Comparison of ENCODE assay signal across 16 cellular contexts in the genomic region with DNA sequence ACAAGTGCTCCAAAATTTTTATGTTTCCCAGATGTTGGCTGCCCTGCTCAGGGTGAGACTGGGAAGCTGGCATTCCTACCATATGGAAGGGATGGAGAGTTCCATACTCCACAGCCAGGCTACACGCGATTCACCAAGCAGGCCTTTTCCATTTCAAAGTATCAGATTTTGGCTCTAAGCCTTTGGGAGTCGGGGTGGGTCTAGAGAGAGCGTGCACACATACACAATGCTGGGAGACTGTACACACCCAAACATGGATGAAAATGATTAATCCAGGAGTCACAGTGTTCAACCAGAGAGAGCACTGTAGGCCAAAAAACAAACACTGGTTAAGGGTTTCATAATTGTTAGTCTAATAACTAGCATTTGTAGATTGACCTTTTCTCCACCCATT.
DNase-seq lines count a peak whose midpoint lies in the region; ATAC-seq and TF ChIP-seq lines count a peak whose summit lies in the region.
"Had no signal": no experiment of that assay in that cellular context is flagged by ENCODE, and none has a peak within 500 bp of the region (broad histone marks: within the 10 kb centered on the region; RNA-seq: fewer than 3 reads in every experiment).

No MANE protein-coding gene starts in this region.

- no peaks in the 10 kb centered on the region for H3K9me3 Mint-ChIP-seq in nephron
- H3K9me3 Mint-ChIP-seq: CD4-positive, alpha-beta memory T cell; T-helper 1 cell treated with Interleukin-12 subunit alpha and Interleukin-12 subunit beta and Interleukin-4 antibody, amounts not matched to agents 30 μg/mL and 1 μg/mL, for 36 hours had no signal

- peaks cover 21% of the 10 kb centered on the region for H3K36me3 Mint-ChIP-seq in nephron (ENCODE audit: low read depth)
- H3K36me3 Mint-ChIP-seq: CD4-positive, alpha-beta memory T cell had no signal

- H3K27ac ChIP-seq in upper lobe of right lung: no peak overlapping the region
- H3K27ac ChIP-seq: sigmoid colon had no signal

- H3K4me3 ChIP-seq in upper lobe of right lung: no peak overlapping the region
- H3K4me3 ChIP-seq: sigmoid colon, suprapubic skin had no signal

- H3K4me1 Mint-ChIP-seq in nephron: peaks cover 27% of the 10 kb centered on the region
- H3K4me1 Mint-ChIP-seq: activated CD4-positive, alpha-beta T cell treated with anti-CD3 and anti-CD28 coated beads for 36 hours; CD4-positive, alpha-beta memory T cell had no signal

- intact Hi-C loops in upper lobe of right lung (cut with DNase I): no loop called here

- H3K4me1 ChIP-seq in upper lobe of right lung: no peaks in the 10 kb centered on the region
- H3K4me1 ChIP-seq: sigmoid colon, suprapubic skin had no signal

- no peaks in the 10 kb centered on the region for H3K36me3 ChIP-seq in upper lobe of right lung

- ATAC-seq in upper lobe of right lung: no peak
- ATAC-seq: activated CD4-positive, alpha-beta T cell treated with anti-CD3 and anti-CD28 coated beads for 36 hours had no signal

- no peak overlapping the region for H3K4me3 Mint-ChIP-seq in nephron
- H3K4me3 Mint-ChIP-seq: activated CD4-positive, alpha-beta T cell treated with anti-CD3 and anti-CD28 coated beads for 36 hours; CD4-positive, alpha-beta memory T cell; T-helper 1 cell treated with Interleukin-12 subunit alpha and Interleukin-12 subunit beta and Interleukin-4 antibody, amounts not matched to agents 30 μg/mL and 1 μg/mL, for 36 hours had no signal

- H3K27ac Mint-ChIP-seq in nephron: peak overlapping the region; percentile 4 to 70 (median 57)
- H3K27ac Mint-ChIP-seq: activated CD4-positive, alpha-beta T cell treated with anti-CD3 and anti-CD28 coated beads for 36 hours; CD4-positive, alpha-beta memory T cell; T-helper 1 cell treated with Interleukin-12 subunit alpha and Interleukin-12 subunit beta and Interleukin-4 antibody, amounts not matched to agents 30 μg/mL and 1 μg/mL, for 36 hours had no signal

- in situ Hi-C loops in KBM-7 (cut with MboI; ENCODE audit: low pct_unique_long_range_greater_than_20kb, low sequenced_read_pairs): no loop called here

- H3K9me3 ChIP-seq in upper lobe of right lung: no peaks in the 10 kb centered on the region
- H3K9me3 ChIP-seq: sigmoid colon, suprapubic skin had no signal

- no peaks in the 10 kb centered on the region for H3K27me3 Mint-ChIP-seq in nephron (ENCODE audit: low read depth)
- H3K27me3 Mint-ChIP-seq: activated CD4-positive, alpha-beta T cell treated with anti-CD3 and anti-CD28 coated beads for 36 hours had no signal

- no peaks in the 10 kb centered on the region for H3K27me3 ChIP-seq in upper lobe of right lung
- H3K27me3 ChIP-seq: sigmoid colon, suprapubic skin had no signal

- TF ChIP-seq CTCF in nephron (IDR thresholded peaks at IDR 0.05; ENCODE audit: unreplicated experiment in 3 of 3): no peak
- no peak for TF ChIP-seq CTCF in upper lobe of right lung (IDR thresholded peaks at IDR 0.05)

- DNase-seq in DMS153 treated with DMSO at 0.1 percent for 48 hours (lab: John Stamatoyannopoulos, UW; ENCODE audit: unreplicated experiment) (peak; percentile 62), NCI-H748 (lab: John Stamatoyannopoulos, UW; ENCODE audit: unreplicated experiment) (peak; percentile 87), fibroblast of peridontal ligament (ENCODE audit: extremely low read depth) (peak; percentile 72), upper lobe of right lung (no peak), retina (no peak), NCI-H526 treated with DMSO at 0.1 percent for 48 hours (lab: John Stamatoyannopoulos, UW) (no peak), KBM-7 (no peak)
- DNase-seq: activated CD4-positive, alpha-beta T cell treated with anti-CD3 and anti-CD28 coated beads for 36 hours; activated effector memory CD4-positive, alpha-beta T cell treated with anti-CD3 and anti-CD28 coated beads, Interleukin-2, amount 50 U/mL, for 16 hours; caudate nucleus; CD4-positive, alpha-beta memory T cell; NCI-H2107; sigmoid colon had no signal

Comparison
In these comparisons a context has a peak if more than half of its experiments do, and no peak if none do; other contexts are left out.
1. DNase-seq: peak in DMS153 treated with DMSO at 0.1 percent for 48 hours (single experiment), NCI-H748 (single experiment) and fibroblast of peridontal ligament (single experiment); none in upper lobe of right lung (single experiment), retina (single experiment), NCI-H526 treated with DMSO at 0.1 percent for 48 hours (single experiment) and KBM-7 (single experiment).